Comparison of ENCODE assay signal across 8 cellular contexts in genomic region chr18:80246656-80247402, GRCh38.
A peak's percentile ranks its signal among the peaks of the same experiment; 100 is the strongest.
DNase-seq lines count a peak whose midpoint lies in the region; ATAC-seq and TF ChIP-seq lines count a peak whose summit lies in the region.

No MANE protein-coding gene starts in this region.

- DNase-seq in activated T-cell treated with anti-CD3 and anti-CD28 coated beads, Interleukin-2, amount 50 U/mL, for 1 hour: peak; percentile 39
- no peak for DNase-seq in activated T-cell treated with anti-CD3 and anti-CD28 coated beads for 4 hours
- no peak for DNase-seq in fibroblast of pulmonary artery (ENCODE audit: low read depth)
- no peak for DNase-seq in RKO (ENCODE audit: low spot score)
- no peak for DNase-seq in cortex of kidney (lab: John Stamatoyannopoulos, UW)

- ATAC-seq in HG02938 (IDR thresholded peaks at IDR 0.05; ENCODE audit: unreplicated experiment): peak; percentile 31
- ATAC-seq in SK-N-SH treated with all-trans-retinoic acid at 6 μM for 48 hours: peak; percentile 43

- H3K4me3 ChIP-seq in fibroblast of pulmonary artery (replicated peaks; ENCODE audit: low read depth, low read length): peak overlapping the region; percentile 64
- H3K4me3 ChIP-seq in neuron (ENCODE audit: low read length): peak overlapping the region; percentile 92

- H3K9me3 ChIP-seq in neuron (ENCODE audit: low read length): no peaks in the 10 kb centered on the region

- peaks cover 5% of the 10 kb centered on the region for H3K27me3 ChIP-seq in neuron (ENCODE audit: insufficient read depth, low read length)

- peaks cover 4% of the 10 kb centered on the region for H3K36me3 ChIP-seq in neuron (ENCODE audit: insufficient read depth, low read length)

- H2AFZ ChIP-seq in neuron (ENCODE audit: low read depth, low read length): peak overlapping the region; percentile 59

- peaks cover 11% of the 10 kb centered on the region for H3K4me1 ChIP-seq in neuron (ENCODE audit: insufficient read depth, low read length)

- no peak for TF ChIP-seq CTCF in fibroblast of pulmonary artery (IDR thresholded peaks at IDR 0.05; ENCODE audit: low read length, missing control alignments)

TF ChIP-seq in SK-N-SH treated with all-trans-retinoic acid at 6 μM for 48 hours, 23 proteins besides CTCF, POLR2A, EP300 and RAD21:
- TF ChIP-seq SNAI2 (CRISPR knock-in tag; IDR thresholded peaks at IDR 0.05) (no peak), CSRNP3 (CRISPR knock-in tag; IDR thresholded peaks at IDR 0.05) (no peak), RARB (CRISPR knock-in tag; IDR thresholded peaks at IDR 0.05) (no peak), TSHZ2 (CRISPR knock-in tag; IDR thresholded peaks at IDR 0.05) (no peak), POU6F1 (CRISPR knock-in tag; IDR thresholded peaks at IDR 0.05; ENCODE audit: borderline replicate concordance, low read depth) (no peak), ZFP30 (CRISPR knock-in tag; IDR thresholded peaks at IDR 0.05) (no peak), CSDC2 (CRISPR knock-in tag; IDR thresholded peaks at IDR 0.05) (no peak), ZNF8 (CRISPR knock-in tag; IDR thresholded peaks at IDR 0.05) (no peak), PATZ1 (CRISPR knock-in tag; IDR thresholded peaks at IDR 0.05; ENCODE audit: borderline replicate concordance) (no peak), OSR1 (CRISPR knock-in tag; IDR thresholded peaks at IDR 0.05) (no peak), ZFP3 (CRISPR knock-in tag; IDR thresholded peaks at IDR 0.05) (no peak), CREB5 (CRISPR knock-in tag; IDR thresholded peaks at IDR 0.05; ENCODE audit: low read depth) (no peak), ZC3H10 (CRISPR knock-in tag; IDR thresholded peaks at IDR 0.05) (no peak), ZNF70 (CRISPR knock-in tag; IDR thresholded peaks at IDR 0.05) (no peak), PPARA (CRISPR knock-in tag; IDR thresholded peaks at IDR 0.05; ENCODE audit: borderline replicate concordance) (no peak), TCF4 (CRISPR knock-in tag; IDR thresholded peaks at IDR 0.05; ENCODE audit: borderline replicate concordance) (no peak), BACH2 (CRISPR knock-in tag; IDR thresholded peaks at IDR 0.05; ENCODE audit: borderline replicate concordance) (no peak)
